Comparison of ENCODE assay signal across 8 cellular contexts in genomic region chr17:28335201-28335958, GRCh38. TPM values are rescaled to one million over a fixed set of nuclear protein-coding genes. Genes with fewer than 3 reads are reported as not detected.
DNase-seq lines count a peak whose midpoint lies in the region; ATAC-seq and TF ChIP-seq lines count a peak whose summit lies in the region.

Gene IFT20, minus strand, starts transcription at chr17:28335472. Its CDS starts 3,487 bp downstream, at chr17:28331985.
Gene TNFAIP1, plus strand, starts transcription at chr17:28335761. Its CDS starts 3,761 bp downstream, at chr17:28339522.

- H3K9me3 ChIP-seq in breast epithelium = no peaks in the 10 kb centered on the region
- H3K9me3 ChIP-seq in iPS-18a (ENCODE audit: control insufficient read depth, low read depth, low read length) = no peaks in the 10 kb centered on the region
- no peaks in the 10 kb centered on the region for H3K9me3 ChIP-seq in skeletal muscle satellite cell (replicated peaks; ENCODE audit: low read length)

- TF ChIP-seq POLR2A in breast epithelium (IDR thresholded peaks at IDR 0.05) = peak; percentile 81

- H3K36me3 ChIP-seq in ACC112 (ENCODE audit: insufficient read depth, low read length) = peaks cover 2% of the 10 kb centered on the region; the same call in 1 of the 2 replicates
- H3K36me3 ChIP-seq in breast epithelium = no peaks in the 10 kb centered on the region
- H3K36me3 ChIP-seq in iPS-18a (ENCODE audit: control insufficient read depth, low read depth, low read length) = no peaks in the 10 kb centered on the region
- H3K36me3 ChIP-seq in skeletal muscle satellite cell (ENCODE audit: insufficient read depth, low read length) = peaks cover 24% of the 10 kb centered on the region

- TF ChIP-seq CTCF in VCaP (conservative IDR thresholded peaks at IDR 0.05) (no peak), breast epithelium (IDR thresholded peaks at IDR 0.05) (no peak)

- peak within 1 kb of the TSS; percentile 99 for H3K4me3 ChIP-seq in ACC112 (ENCODE audit: low read depth, low read length)
- H3K4me3 ChIP-seq in breast epithelium = peak within 1 kb of the TSS; percentile 84 to 93 (median 90)
- H3K4me3 ChIP-seq in iPS-18a (ENCODE audit: low read length) = peak within 1 kb of the TSS; percentile 83
- H3K4me3 ChIP-seq in skeletal muscle satellite cell (ENCODE audit: low read length) = peak within 1 kb of the TSS; percentile 86

- DNase-seq in NCI-H2196 treated with DMSO at 0.1 percent for 48 hours (lab: John Stamatoyannopoulos, UW; ENCODE audit: unreplicated experiment) = peak; percentile 89
- peak; percentile 99 to 100 for DNase-seq in breast epithelium (ENCODE audit: low spot score in 2 of 2)

- H3K9ac ChIP-seq in iPS-18a (ENCODE audit: low read length) (peak within 1 kb of the TSS; percentile 75), skeletal muscle satellite cell (ENCODE audit: low read depth, low read length) (peak within 1 kb of the TSS; percentile 95)

- peak within 1 kb of the TSS; percentile 87 for H3K27ac ChIP-seq in ACC112 (ENCODE audit: low read depth, low read length)
- peak within 1 kb of the TSS; percentile 85 for H3K27ac ChIP-seq in VCaP
- H3K27ac ChIP-seq in breast epithelium = peak within 1 kb of the TSS; percentile 99
- H3K27ac ChIP-seq in iPS-18a (ENCODE audit: low read length) = peak within 1 kb of the TSS; percentile 76

- H2AFZ ChIP-seq in ACC112 (ENCODE audit: low read length, unreplicated experiment) = peak within 1 kb of the TSS; percentile 92

- peak within 1 kb of the TSS; percentile 95 for H3K4me2 ChIP-seq in skeletal muscle satellite cell (ENCODE audit: low read length)

- peaks cover 32% of the 10 kb centered on the region for H3K4me1 ChIP-seq in ACC112 (ENCODE audit: control insufficient read depth, insufficient read depth, low read length, unreplicated experiment)
- H3K4me1 ChIP-seq in breast epithelium = peaks cover 3 to 17% of the 10 kb centered on the region in 2 donors
- peaks cover 9% of the 10 kb centered on the region for H3K4me1 ChIP-seq in iPS-18a (ENCODE audit: control insufficient read depth, low read depth, low read length)
- peaks cover 32% of the 10 kb centered on the region for H3K4me1 ChIP-seq in skeletal muscle satellite cell (ENCODE audit: control insufficient read depth, insufficient read depth, low read length)

- no peaks in the 10 kb centered on the region for H3K27me3 ChIP-seq in ACC112 (ENCODE audit: insufficient read depth, low read length)
- H3K27me3 ChIP-seq in breast epithelium = no peaks in the 10 kb centered on the region
- H3K27me3 ChIP-seq in iPS-18a (ENCODE audit: control insufficient read depth, insufficient read depth, low read length) = no peaks in the 10 kb centered on the region
- H3K27me3 ChIP-seq in skeletal muscle satellite cell (ENCODE audit: control insufficient read depth, insufficient read depth, low read length) = no peaks in the 10 kb centered on the region

- intact Hi-C loops in breast epithelium (cut with DNase I; ENCODE audit: low total_unique reads) = no loop called here

- peaks cover 66% of the 10 kb centered on the region for H3K79me2 ChIP-seq in ACC112 (ENCODE audit: control insufficient read depth, insufficient read depth, low read length, unreplicated experiment)

- ATAC-seq in GM18870 (IDR thresholded peaks at IDR 0.05; ENCODE audit: unreplicated experiment) = peak; percentile 93
- peak; percentile 95 for ATAC-seq in HG03135 (IDR thresholded peaks at IDR 0.05; ENCODE audit: unreplicated experiment)

RNA-seq across cellular contexts. Expression of gene IFT20, which starts in this region (rescaled TPM):
- 10 to 100 TPM; 40.2 to 52.8 (median 47.2) TPM for total RNA-seq in breast epithelium
- 43.7 and 52.0 TPM in 2 replicates for total RNA-seq in skeletal muscle satellite cell (2012; rRNA removed)

RNA-seq across cellular contexts. Expression of gene TNFAIP1, which starts in this region (rescaled TPM):
- total RNA-seq in breast epithelium = 10 to 100 TPM; 15.5 to 31.9 (median 28.5) TPM
- 16.5 and 23.6 TPM in 2 replicates for total RNA-seq in skeletal muscle satellite cell (2012; rRNA removed)

Comparison
In these comparisons a context has a peak if more than half of its experiments do, and no peak if none do; other contexts are left out.
1. Peak in every context shown above with its lines: DNase-seq, ATAC-seq, H3K4me3 ChIP-seq and H3K27ac ChIP-seq.